8 cellular contexts compared by ENCODE assay signal in the genomic region with DNA sequence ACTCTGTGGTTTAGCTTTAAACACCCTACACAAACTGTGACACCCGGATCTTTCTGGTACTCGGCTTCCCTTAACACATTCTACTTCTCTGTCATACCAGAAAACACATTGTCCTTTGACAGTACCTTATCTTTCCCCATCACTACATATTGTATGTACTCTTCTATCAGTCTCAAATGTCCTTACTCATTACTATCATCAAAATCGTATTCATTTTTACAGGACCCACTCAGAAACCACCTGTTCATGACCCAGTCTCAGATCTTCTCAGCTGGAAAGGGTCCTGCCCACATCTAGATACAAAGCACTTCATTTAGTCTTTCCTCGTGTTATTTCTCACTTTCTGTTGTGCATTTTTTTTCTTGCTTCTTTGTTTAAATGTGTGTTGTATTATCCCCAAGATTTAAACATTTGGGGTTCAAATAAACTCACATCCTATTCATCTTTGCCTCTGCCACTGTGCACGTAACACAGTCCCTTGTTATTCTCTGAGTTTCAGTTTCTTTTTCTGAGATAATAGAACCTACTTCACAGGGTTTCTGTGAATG. TPM values are rescaled to one million over a fixed set of nuclear protein-coding genes. Genes with fewer than 3 reads are reported as not detected.
A peak's percentile ranks its signal among the peaks of the same experiment; 100 is the strongest.
DNase-seq lines count a peak whose midpoint lies in the region; ATAC-seq and TF ChIP-seq lines count a peak whose summit lies in the region.

No MANE protein-coding gene starts in this region.

- no peak for TF ChIP-seq CTCF in thoracic aorta (IDR thresholded peaks at IDR 0.05)

- no peaks in the 10 kb centered on the region for H3K9me3 Mint-ChIP-seq in activated T-cell treated with anti-CD3 and anti-CD28 coated beads, Interleukin-2, amount 50 U/mL, for 4 hours
- H3K9me3 Mint-ChIP-seq in activated T-helper 2 cell treated with anti-CD3 and anti-CD28 coated beads, Interferon-gamma antibody, Interleukin-2, Interleukin-4, amounts not matched to agents 10 μg/mL and 5 μg/mL and 100 μg/mL, durations not matched to agents 14 hours and 24 hours and 36 hours: no peaks in the 10 kb centered on the region

- peak overlapping the region; percentile 84 for H3K4me3 Mint-ChIP-seq in activated T-cell treated with anti-CD3 and anti-CD28 coated beads, Interleukin-2, amount 50 U/mL, for 4 hours
- H3K4me3 Mint-ChIP-seq in activated T-helper 2 cell treated with anti-CD3 and anti-CD28 coated beads, Interferon-gamma antibody, Interleukin-2, Interleukin-4, amounts not matched to agents 10 μg/mL and 5 μg/mL and 100 μg/mL, durations not matched to agents 14 hours and 24 hours and 36 hours (ENCODE audit: low read depth): peak overlapping the region; percentile 83

- 76 to 77% methylated on average over 5 of the region's 5 CpGs for WGBS in aorta, 2 donors

- peaks cover 5% of the 10 kb centered on the region for H3K27me3 Mint-ChIP-seq in activated T-cell treated with anti-CD3 and anti-CD28 coated beads, Interleukin-2, amount 50 U/mL, for 4 hours (ENCODE audit: low read depth)
- no peaks in the 10 kb centered on the region for H3K27me3 Mint-ChIP-seq in activated T-helper 2 cell treated with anti-CD3 and anti-CD28 coated beads, Interferon-gamma antibody, Interleukin-2, Interleukin-4, amounts not matched to agents 10 μg/mL and 5 μg/mL and 100 μg/mL, durations not matched to agents 14 hours and 24 hours and 36 hours (ENCODE audit: low read depth)

- H3K27me3 ChIP-seq in thoracic aorta (replicated peaks; ENCODE audit: insufficient read depth) (no peaks in the 10 kb centered on the region), aorta (ENCODE audit: control insufficient read depth in 1 of 2, insufficient read depth in 2 of 2, low read length in 1 of 2) (no peaks in the 10 kb centered on the region), MG63 (peaks cover 13% of the 10 kb centered on the region)

- no peak overlapping the region for H3K27ac ChIP-seq in thoracic aorta
- H3K27ac ChIP-seq in aorta (ENCODE audit: low read depth in 1 of 2, low read length in 2 of 2): no peak overlapping the region

- H3K4me3 ChIP-seq in thoracic aorta (peak overlapping the region; percentile 23), aorta (ENCODE audit: low read length in 2 of 2) (no peak overlapping the region), MG63 (no peak overlapping the region)

- H3K36me3 Mint-ChIP-seq in activated T-cell treated with anti-CD3 and anti-CD28 coated beads, Interleukin-2, amount 50 U/mL, for 4 hours (ENCODE audit: insufficient read depth): no peaks in the 10 kb centered on the region
- H3K36me3 Mint-ChIP-seq in activated T-helper 2 cell treated with anti-CD3 and anti-CD28 coated beads, Interferon-gamma antibody, Interleukin-2, Interleukin-4, amounts not matched to agents 10 μg/mL and 5 μg/mL and 100 μg/mL, durations not matched to agents 14 hours and 24 hours and 36 hours (ENCODE audit: low read depth): no peaks in the 10 kb centered on the region

- peaks cover 39% of the 10 kb centered on the region for H3K4me1 Mint-ChIP-seq in activated T-cell treated with anti-CD3 and anti-CD28 coated beads, Interleukin-2, amount 50 U/mL, for 4 hours (ENCODE audit: low read depth)
- peaks cover 51% of the 10 kb centered on the region for H3K4me1 Mint-ChIP-seq in activated T-helper 2 cell treated with anti-CD3 and anti-CD28 coated beads, Interferon-gamma antibody, Interleukin-2, Interleukin-4, amounts not matched to agents 10 μg/mL and 5 μg/mL and 100 μg/mL, durations not matched to agents 14 hours and 24 hours and 36 hours (ENCODE audit: low read depth)

- peak overlapping the region; percentile 94 for H3K27ac Mint-ChIP-seq in activated T-helper 2 cell treated with anti-CD3 and anti-CD28 coated beads, Interferon-gamma antibody, Interleukin-2, Interleukin-4, amounts not matched to agents 10 μg/mL and 5 μg/mL and 100 μg/mL, durations not matched to agents 14 hours and 24 hours and 36 hours

- H3K4me1 ChIP-seq in thoracic aorta (ENCODE audit: control insufficient read depth in 1 of 2, low read depth in 2 of 2) (peaks cover 3 to 14% of the 10 kb centered on the region in 2 donors), aorta (ENCODE audit: control insufficient read depth in 1 of 2, insufficient read depth in 2 of 2, low read length in 2 of 2) (no peaks in the 10 kb centered on the region)

- ATAC-seq in activated T-cell treated with anti-CD3 and anti-CD28 coated beads, Interleukin-2, amount 50 U/mL, for 4 hours: peak; percentile 75 to 78
- ATAC-seq in HG02973 (IDR thresholded peaks at IDR 0.05; ENCODE audit: unreplicated experiment) (peak; percentile 47), thoracic aorta (ENCODE audit: insufficient number of reproducible peaks, low FRiP score, low read depth) (no peak), aorta (ENCODE audit: low FRiP score) (no peak)

- H3K36me3 ChIP-seq in thoracic aorta: no peaks in the 10 kb centered on the region
- no peaks in the 10 kb centered on the region for H3K36me3 ChIP-seq in aorta (ENCODE audit: control insufficient read depth in 1 of 2, insufficient read depth in 2 of 2, low read length in 1 of 2)
- no peaks in the 10 kb centered on the region for H3K36me3 ChIP-seq in MG63

- intact Hi-C loops in activated T-helper 2 cell treated with anti-CD3 and anti-CD28 coated beads, Interferon-gamma antibody, Interleukin-2, Interleukin-4, amounts not matched to agents 10 μg/mL and 5 μg/mL and 100 μg/mL, durations not matched to agents 14 hours and 24 hours and 36 hours (cut with micrococcal nuclease): loop anchor here (1.0 to 5.0 kb wide), 5 partner anchors 10 to 131 kb away; a partner anchor contains a TSS
- intact Hi-C loops in aorta (cut with DNase I): no loop called here

- H3K9me3 ChIP-seq in thoracic aorta (no peaks in the 10 kb centered on the region), aorta (ENCODE audit: control insufficient read depth, low read length) (no peaks in the 10 kb centered on the region), MG63 (no peaks in the 10 kb centered on the region)

- DNase-seq in activated T-cell treated with anti-CD3 and anti-CD28 coated beads, Interleukin-2, amount 50 U/mL, for 4 hours: no peak
- no peak for DNase-seq in activated T-cell treated with anti-CD3 and anti-CD28 coated beads, Interleukin-2, amount 50 U/mL, for 48 hours
- DNase-seq in activated T-helper 2 cell treated with anti-CD3 and anti-CD28 coated beads, Interferon-gamma antibody, Interleukin-2, Interleukin-4, amounts not matched to agents 10 μg/mL and 5 μg/mL and 100 μg/mL, durations not matched to agents 14 hours and 24 hours and 36 hours (ENCODE audit: low spot score): no peak
- DNase-seq in thoracic aorta (ENCODE audit: low spot score) (no peak), aorta (no peak), MG63 (no peak)
- DNase-seq in NK-92 treated with Interleukin-12 subunit alpha and Interleukin-12 subunit beta, amount 100 ng/mL, for 24 hours (lab: John Stamatoyannopoulos, UW): no peak

RNA-seq across cellular contexts. Expression of a gene that starts 27.7 kb away (rescaled TPM):
- total RNA-seq in activated T-cell treated with anti-CD3 and anti-CD28 coated beads, Interleukin-2, amount 50 U/mL, for 4 hours: under 1 TPM; 0.05 to 0.20 (median 0.08) TPM
- not detected in 2 replicates for total RNA-seq in activated T-helper 2 cell treated with anti-CD3 and anti-CD28 coated beads, Interferon-gamma antibody, Interleukin-2, Interleukin-4, amounts not matched to agents 10 μg/mL and 5 μg/mL and 100 μg/mL, durations not matched to agents 14 hours and 24 hours and 36 hours
- total RNA-seq in thoracic aorta (10 to 100 TPM; 67.8 to 77.3 TPM), aorta (100 to 1,000 TPM in 1 of 2 donors, 10 to 100 TPM in 1; 61.4 to 195 TPM)
- 10 to 100 TPM; 10.5 to 16.5 TPM for polyA plus RNA-seq in aorta
- 0.53 TPM in 1 of 2 replicates, not detected in the other for total RNA-seq in MG63 (2014; rRNA removed; shearing (Covaris generic); ENCODE audit: low replicate concordance)

Comparison
In these comparisons a context has a peak if more than half of its experiments do, and no peak if none do; other contexts are left out.
1. ATAC-seq: peak in activated T-cell treated with anti-CD3 and anti-CD28 coated beads, Interleukin-2, amount 50 U/mL, for 4 hours (2 of 2) and HG02973 (single experiment); none in thoracic aorta (single experiment) and aorta (single experiment).
2. RNA of a gene that starts 27.7 kb away (total RNA-seq): 61.4 to 195 TPM in aorta and 67.8 to 77.3 TPM in thoracic aorta; 0.53 TPM in MG63, 0.05 to 0.20 TPM in activated T-cell treated with anti-CD3 and anti-CD28 coated beads, Interleukin-2, amount 50 U/mL, for 4 hours and not detected in activated T-helper 2 cell treated with anti-CD3 and anti-CD28 coated beads, Interferon-gamma antibody, Interleukin-2, Interleukin-4, amounts not matched to agents 10 μg/mL and 5 μg/mL and 100 μg/mL, durations not matched to agents 14 hours and 24 hours and 36 hours; every median in the first group is over 10 times any median in the second.